In the genomic region with DNA sequence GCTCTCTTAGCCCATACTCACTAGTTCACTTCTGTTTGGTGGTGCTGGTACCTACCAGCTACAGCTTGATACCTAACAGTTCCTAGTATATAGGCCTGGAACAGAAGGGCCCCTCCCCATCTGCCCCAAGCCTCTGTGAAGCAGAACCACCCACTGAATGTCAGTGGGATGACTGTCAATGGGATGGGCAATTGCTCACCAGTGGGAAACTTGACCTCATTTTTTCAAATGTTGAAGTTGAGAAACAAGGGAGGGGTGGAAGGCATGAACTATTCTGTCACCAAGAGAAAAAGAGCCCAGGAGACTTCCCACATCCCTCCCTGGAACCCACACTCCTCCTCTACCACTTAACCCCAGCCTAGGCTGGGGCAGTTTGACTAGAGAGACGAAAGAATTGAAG, we compare ENCODE assay signal across 19 cellular contexts. TPM values are rescaled to one million over a fixed set of nuclear protein-coding genes. Genes with fewer than 3 reads are reported as not detected.
A peak's percentile ranks its signal among the peaks of the same experiment; 100 is the strongest.
DNase-seq lines count a peak whose midpoint lies in the region; ATAC-seq and TF ChIP-seq lines count a peak whose summit lies in the region.
"Had no signal": no experiment of that assay in that cellular context is flagged by ENCODE, and none has a peak within 500 bp of the region (broad histone marks: within the 10 kb centered on the region; RNA-seq: fewer than 3 reads in every experiment).

A gene with protein sequence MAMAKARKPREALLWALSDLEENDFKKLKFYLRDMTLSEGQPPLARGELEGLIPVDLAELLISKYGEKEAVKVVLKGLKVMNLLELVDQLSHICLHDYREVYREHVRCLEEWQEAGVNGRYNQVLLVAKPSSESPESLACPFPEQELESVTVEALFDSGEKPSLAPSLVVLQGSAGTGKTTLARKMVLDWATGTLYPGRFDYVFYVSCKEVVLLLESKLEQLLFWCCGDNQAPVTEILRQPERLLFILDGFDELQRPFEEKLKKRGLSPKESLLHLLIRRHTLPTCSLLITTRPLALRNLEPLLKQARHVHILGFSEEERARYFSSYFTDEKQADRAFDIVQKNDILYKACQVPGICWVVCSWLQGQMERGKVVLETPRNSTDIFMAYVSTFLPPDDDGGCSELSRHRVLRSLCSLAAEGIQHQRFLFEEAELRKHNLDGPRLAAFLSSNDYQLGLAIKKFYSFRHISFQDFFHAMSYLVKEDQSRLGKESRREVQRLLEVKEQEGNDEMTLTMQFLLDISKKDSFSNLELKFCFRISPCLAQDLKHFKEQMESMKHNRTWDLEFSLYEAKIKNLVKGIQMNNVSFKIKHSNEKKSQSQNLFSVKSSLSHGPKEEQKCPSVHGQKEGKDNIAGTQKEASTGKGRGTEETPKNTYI (minus strand): TSS at position 62 of the 400 bp plus-strand sequence. CDS start 1,952 bp downstream, outside the sequence.

- H3K9me3 ChIP-seq in breast epithelium (no peaks in the 10 kb centered on the region), BE2C (no peaks in the 10 kb centered on the region)
- H3K9me3 ChIP-seq: HAP-1 had no signal

- POLR2A ChIA-PET in MCF 10A (lab: Yijun Ruan, JAX): no interaction called here

- CTCF ChIA-PET in MCF 10A (lab: Yijun Ruan, JAX): interaction anchor here (0.7 to 1.4 kb wide), 3 partner anchors 10 to 352 kb away, joined by 4 to 8 read pairs (median 4); no protein-coding TSS in a partner anchor

- DNase-seq in MCF 10A (ENCODE audit: unreplicated experiment) (no peak), breast epithelium (ENCODE audit: low spot score in 2 of 2) (no peak), foreskin keratinocyte (peak; percentile 76 to 85), SW480 (ENCODE audit: low spot score) (no peak), BE2C (no peak), NOMO-1 treated with DMSO at 0.1 percent for 48 hours (lab: John Stamatoyannopoulos, UW; ENCODE audit: unreplicated experiment) (no peak)
- DNase-seq: activated CD4-positive, alpha-beta T cell treated with anti-CD3 and anti-CD28 coated beads for 36 hours; DMS79; hypothalamus; NCI-H1694 treated with DMSO at 0.1 percent for 48 hours; NCI-H82; nucleus accumbens had no signal

- TF ChIP-seq CTCF in MCF 10A (IDR thresholded peaks at IDR 0.05; ENCODE audit: unreplicated experiment) (no peak), breast epithelium (IDR thresholded peaks at IDR 0.05) (no peak), WI38 (IDR thresholded peaks at IDR 0.05; ENCODE audit: low read depth, low read length) (no peak), foreskin keratinocyte (conservative IDR thresholded peaks at IDR 0.05) (no peak), BE2C (IDR thresholded peaks at IDR 0.05; ENCODE audit: low read depth, low read length) (no peak)

- no peaks in the 10 kb centered on the region for H3K9me3 Mint-ChIP-seq in MCF 10A (ENCODE audit: unreplicated experiment)
- H3K9me3 Mint-ChIP-seq: activated T-helper 17 cell treated with anti-CD3 and anti-CD28 coated beads, Interleukin-2, amount 50 U/mL, for 72 hours; IgD-negative memory B cell had no signal

- H3K4me1 Mint-ChIP-seq in MCF 10A (ENCODE audit: insufficient read depth, unreplicated experiment): peaks cover 27% of the 10 kb centered on the region
- H3K4me1 Mint-ChIP-seq: activated CD4-positive, alpha-beta T cell treated with anti-CD3 and anti-CD28 coated beads for 36 hours; activated T-helper 17 cell treated with anti-CD3 and anti-CD28 coated beads, Interleukin-2, amount 50 U/mL, for 72 hours; brain had no signal

- ATAC-seq in foreskin keratinocyte: peak; percentile 88
- no peak for ATAC-seq in GM18867 (IDR thresholded peaks at IDR 0.05; ENCODE audit: unreplicated experiment)
- ATAC-seq: activated CD4-positive, alpha-beta T cell treated with anti-CD3 and anti-CD28 coated beads for 36 hours; activated T-helper 17 cell treated with anti-CD3 and anti-CD28 coated beads, Interleukin-2, amount 50 U/mL, for 72 hours had no signal

- H3K36me3 Mint-ChIP-seq in MCF 10A (ENCODE audit: insufficient read depth, unreplicated experiment): no peaks in the 10 kb centered on the region
- H3K36me3 Mint-ChIP-seq: brain, IgD-negative memory B cell had no signal

- H3K4me1 ChIP-seq in breast epithelium: no peaks in the 10 kb centered on the region
- peaks cover 25% of the 10 kb centered on the region for H3K4me1 ChIP-seq in foreskin keratinocyte
- no peaks in the 10 kb centered on the region for H3K4me1 ChIP-seq in BE2C
- H3K4me1 ChIP-seq: HAP-1 had no signal

- H3K4me3 ChIP-seq in breast epithelium (no peak within 1 kb of the TSS), WI38 (ENCODE audit: low read depth, low read length) (peak within 1 kb of the TSS; percentile 46), BE2C (ENCODE audit: low read depth, low read length) (no peak within 1 kb of the TSS)
- H3K4me3 ChIP-seq: HAP-1, lung had no signal

- H3K27ac Mint-ChIP-seq in MCF 10A (ENCODE audit: low read depth, unreplicated experiment): peak within 1 kb of the TSS; percentile 50
- H3K27ac Mint-ChIP-seq: activated CD4-positive, alpha-beta T cell treated with anti-CD3 and anti-CD28 coated beads for 36 hours; activated T-helper 17 cell treated with anti-CD3 and anti-CD28 coated beads, Interleukin-2, amount 50 U/mL, for 72 hours; brain; IgD-negative memory B cell had no signal

- intact Hi-C loops in MCF 10A (cut with micrococcal nuclease): no loop called here
- intact Hi-C loops in breast epithelium (cut with DNase I; ENCODE audit: low total_unique reads): no loop called here

- H3K27ac ChIP-seq in breast epithelium (no peak within 1 kb of the TSS), foreskin keratinocyte (peak within 1 kb of the TSS; percentile 85)

- H3K36me3 ChIP-seq in breast epithelium (no peaks in the 10 kb centered on the region), BE2C (no peaks in the 10 kb centered on the region)
- H3K36me3 ChIP-seq: HAP-1 had no signal

- no TSS peak for BruUV-seq in MCF 10A (replicated peaks; lab: Mats Ljungman, UMichigan)

- TF ChIP-seq POLR2A in breast epithelium (IDR thresholded peaks at IDR 0.05): no peak

- H3K4me3 Mint-ChIP-seq in MCF 10A (ENCODE audit: unreplicated experiment): no peak within 1 kb of the TSS
- H3K4me3 Mint-ChIP-seq: activated CD4-positive, alpha-beta T cell treated with anti-CD3 and anti-CD28 coated beads for 36 hours; activated T-helper 17 cell treated with anti-CD3 and anti-CD28 coated beads, Interleukin-2, amount 50 U/mL, for 72 hours; brain; IgD-negative memory B cell had no signal

- no peaks in the 10 kb centered on the region for H3K27me3 Mint-ChIP-seq in MCF 10A (ENCODE audit: insufficient read depth, unreplicated experiment)

- H3K27me3 ChIP-seq in breast epithelium (no peaks in the 10 kb centered on the region), foreskin keratinocyte (no peaks in the 10 kb centered on the region), BE2C (no peaks in the 10 kb centered on the region)

RNA-seq across cellular contexts. Expression of the gene that starts here (rescaled TPM):
- 0.42 and 1.3 TPM in 2 replicates for total RNA-seq in MCF 10A (2022)
- not detected for total RNA-seq in breast epithelium
- total RNA-seq in foreskin keratinocyte: 2.0 and 3.1 TPM in 2 replicates
- polyA plus RNA-seq in foreskin keratinocyte: 0.12 and 0.39 TPM in 2 replicates
- polyA plus RNA-seq in BE2C (2012; ENCODE audit: insufficient read depth, insufficient read length, low read depth): not detected
- total RNA-seq: activated CD4-positive, alpha-beta T cell treated with anti-CD3 and anti-CD28 coated beads for 36 hours; activated T-helper 17 cell treated with anti-CD3 and anti-CD28 coated beads, Interleukin-2, amount 50 U/mL, for 72 hours; lung had no signal
- polyA plus RNA-seq: IgD-negative memory B cell, lung had no signal

Comparison
In these comparisons a context has a peak if more than half of its experiments do, and no peak if none do; other contexts are left out.
1. DNase-seq: peak in foreskin keratinocyte (2 of 2); none in MCF 10A (single experiment), breast epithelium (0 of 2), SW480 (single experiment), BE2C (single experiment) and NOMO-1 treated with DMSO at 0.1 percent for 48 hours (single experiment).